8 cellular contexts compared by ENCODE assay signal in the genomic region with DNA sequence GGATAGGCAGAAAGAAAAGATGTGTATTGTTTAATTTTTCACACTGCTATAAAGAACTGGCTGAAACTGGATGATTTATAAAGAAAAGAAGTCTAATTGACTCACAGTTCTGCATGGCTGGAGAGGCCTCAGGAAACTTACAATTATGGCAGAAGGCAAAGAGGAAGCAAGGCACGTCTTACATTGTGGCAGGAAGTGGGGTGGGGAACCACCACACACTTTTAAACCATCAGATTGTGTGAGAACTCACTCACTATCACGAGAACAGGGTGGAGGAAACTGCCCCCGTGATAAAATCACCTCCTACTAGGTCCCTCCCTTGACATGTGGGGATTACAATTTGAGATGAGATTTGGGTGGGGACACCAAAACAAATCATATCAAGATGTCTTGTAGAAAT. TPM values are rescaled to one million over a fixed set of nuclear protein-coding genes. Genes with fewer than 3 reads are reported as not detected.
DNase-seq lines count a peak whose midpoint lies in the region; ATAC-seq and TF ChIP-seq lines count a peak whose summit lies in the region.
"Not testable (repeated sequence)": the region's sequence is repeated elsewhere in the genome, so short reads cannot be mapped to it uniquely, and the experiment has no call there.

No MANE protein-coding gene starts in this region.

- peaks cover 19% of the 10 kb centered on the region for H3K9me3 Mint-ChIP-seq in activated T-cell treated with anti-CD3 and anti-CD28 coated beads, Interleukin-2, amount 50 U/mL, for 4 hours
- peaks cover 10 to 35% (median 18%) of the 10 kb centered on the region in 9 donors for H3K9me3 Mint-ChIP-seq in naive thymus-derived CD8-positive, alpha-beta T cell

- not testable (repeated sequence) for BruUV-seq in OCI-LY7 (replicated peaks; lab: Mats Ljungman, UMichigan)

- peaks cover 15% of the 10 kb centered on the region for H3K27me3 Mint-ChIP-seq in activated T-cell treated with anti-CD3 and anti-CD28 coated beads, Interleukin-2, amount 50 U/mL, for 4 hours (ENCODE audit: low read depth)
- peaks cover 9 to 21% (median 15%) of the 10 kb centered on the region in 5 donors for H3K27me3 Mint-ChIP-seq in naive thymus-derived CD8-positive, alpha-beta T cell

- not testable (repeated sequence) for H3K9me3 ChIP-seq in OCI-LY7 (ENCODE audit: low read length)

- not testable (repeated sequence) for TF ChIP-seq CTCF in OCI-LY7 (conservative IDR thresholded peaks at IDR 0.05; ENCODE audit: low read length)

- ATAC-seq in GM18907 (IDR thresholded peaks at IDR 0.05; ENCODE audit: unreplicated experiment) (peak; percentile 94), GM21576 (IDR thresholded peaks at IDR 0.05; ENCODE audit: unreplicated experiment) (peak; percentile 95), HG03060 (IDR thresholded peaks at IDR 0.05; ENCODE audit: low read depth, unreplicated experiment) (peak; percentile 85), HG03565 (IDR thresholded peaks at IDR 0.05; ENCODE audit: unreplicated experiment) (peak; percentile 90)
- ATAC-seq in activated T-cell treated with anti-CD3 and anti-CD28 coated beads, Interleukin-2, amount 50 U/mL, for 4 hours: peak; percentile 40 to 67
- ATAC-seq in naive thymus-derived CD8-positive, alpha-beta T cell: peak; percentile 20 to 86

- H3K79me2 ChIP-seq in OCI-LY7 (ENCODE audit: insufficient read depth, low read depth, low read length): not testable (repeated sequence)

- not testable (repeated sequence) for H4K20me1 ChIP-seq in OCI-LY7 (ENCODE audit: insufficient read depth, low read length)

- not testable (repeated sequence) for H3K4me3 ChIP-seq in OCI-LY7 (ENCODE audit: low read depth, low read length, poor library complexity, severe bottlenecking)

- not testable (repeated sequence) for H3K36me3 ChIP-seq in OCI-LY7 (ENCODE audit: insufficient read depth, low read length)

- not testable (repeated sequence) for H3K4me3 Mint-ChIP-seq in activated T-cell treated with anti-CD3 and anti-CD28 coated beads, Interleukin-2, amount 50 U/mL, for 4 hours; naive thymus-derived CD8-positive, alpha-beta T cell

- DNase-seq in GDM1 (lab: John Stamatoyannopoulos, UW) (peak; percentile 13), OCI-LY7 (ENCODE audit: low spot score) (peak; percentile 57)
- DNase-seq in activated T-cell treated with anti-CD3 and anti-CD28 coated beads, Interleukin-2, amount 50 U/mL, for 4 hours: not testable (repeated sequence)
- peak in 4 of 10 donors; percentile 17 to 49 (median 37) for DNase-seq in naive thymus-derived CD8-positive, alpha-beta T cell

- H2AFZ ChIP-seq in OCI-LY7 (ENCODE audit: low read length): peak overlapping the region; percentile 37; the same call in 1 of the 2 replicates

- peak overlapping the region; percentile 32 for H3K4me2 ChIP-seq in OCI-LY7 (ENCODE audit: low read length)

- peaks cover 13% of the 10 kb centered on the region for H3K4me1 ChIP-seq in OCI-LY7 (ENCODE audit: insufficient read depth, low read length, poor library complexity, severe bottlenecking)

- H3K36me3 Mint-ChIP-seq in activated T-cell treated with anti-CD3 and anti-CD28 coated beads, Interleukin-2, amount 50 U/mL, for 4 hours (ENCODE audit: insufficient read depth): not testable (repeated sequence)
- peaks cover 0 to 17% (median 8%) of the 10 kb centered on the region in 3 donors for H3K36me3 Mint-ChIP-seq in naive thymus-derived CD8-positive, alpha-beta T cell

- H3K4me1 Mint-ChIP-seq in activated T-cell treated with anti-CD3 and anti-CD28 coated beads, Interleukin-2, amount 50 U/mL, for 4 hours (ENCODE audit: low read depth): peaks cover 23% of the 10 kb centered on the region
- H3K4me1 Mint-ChIP-seq in naive thymus-derived CD8-positive, alpha-beta T cell: peaks cover 13 to 22% (median 20%) of the 10 kb centered on the region in 4 donors

- POLR2A ChIA-PET in OCI-LY7 (lab: Charles Lee): interaction anchor here (0.6 to 0.8 kb wide), 2 partner anchors 29 to 77 kb away, joined by 3 read pairs; no protein-coding TSS in a partner anchor
- POLR2A ChIA-PET in naive thymus-derived CD8-positive, alpha-beta T cell (lab: Charles Lee): not testable (repeated sequence)

- intact Hi-C loops in OCI-LY7 (cut with micrococcal nuclease; ENCODE audit: unreplicated experiment): not testable (repeated sequence)

- peak overlapping the region in 8 of 10 donors; percentile 31 to 83 (median 60) for H3K27ac Mint-ChIP-seq in naive thymus-derived CD8-positive, alpha-beta T cell

- H3K9me2 ChIP-seq in OCI-LY7 (ENCODE audit: insufficient read depth, low read length): not testable (repeated sequence)

- CTCF ChIA-PET in OCI-LY7 (lab: Charles Lee; ENCODE audit: unreplicated experiment): not testable (repeated sequence)

- H3K27ac ChIP-seq in OCI-LY7 (ENCODE audit: low read depth, low read length, poor library complexity, severe bottlenecking): peak overlapping the region; percentile 19

RNA-seq across cellular contexts. Expression of a gene that starts 5.5 kb away (rescaled TPM):
- not detected in 2 replicates for total RNA-seq in OCI-LY7 (2014; rRNA removed; shearing (Covaris generic))
- total RNA-seq in OCI-LY7 (2022): not detected in 2 replicates
- not detected for total RNA-seq in activated T-cell treated with anti-CD3 and anti-CD28 coated beads, Interleukin-2, amount 50 U/mL, for 4 hours
- total RNA-seq in naive thymus-derived CD8-positive, alpha-beta T cell: not detected
- polyA plus RNA-seq in naive thymus-derived CD8-positive, alpha-beta T cell: not detected
